Comparison of ENCODE assay signal across 1 cellular context in the genomic region with DNA sequence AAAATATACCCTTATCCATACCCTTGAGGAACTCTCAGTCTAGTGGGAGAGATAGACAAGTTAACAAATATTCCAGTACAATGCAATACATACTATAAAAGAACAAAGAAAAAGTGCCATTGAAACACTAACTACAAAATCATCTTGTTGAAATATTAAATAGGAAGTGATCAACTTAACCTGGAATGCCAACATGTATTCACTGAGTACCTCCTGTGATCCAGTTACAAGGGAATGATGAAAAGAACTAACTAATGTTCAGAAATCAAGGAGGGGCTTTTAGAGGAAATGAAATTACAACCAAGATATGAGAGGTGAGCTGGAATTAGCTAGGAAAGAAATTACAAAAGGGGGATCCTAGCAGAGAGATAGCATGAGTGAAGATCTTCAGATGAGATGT.
TF ChIP-seq lines count a peak whose summit lies in the region.

No MANE protein-coding gene starts in this region.

TF ChIP-seq in GM12878, 131 proteins besides CTCF, POLR2A, EP300 and RAD21:
- TF ChIP-seq ZNF207 (IDR thresholded peaks at IDR 0.05; ENCODE audit: borderline replicate concordance) (no peak), MYB (IDR thresholded peaks at IDR 0.05; ENCODE audit: borderline replicate concordance, low read depth, low read length) (no peak)
